9 cellular contexts compared by ENCODE assay signal in the genomic region with DNA sequence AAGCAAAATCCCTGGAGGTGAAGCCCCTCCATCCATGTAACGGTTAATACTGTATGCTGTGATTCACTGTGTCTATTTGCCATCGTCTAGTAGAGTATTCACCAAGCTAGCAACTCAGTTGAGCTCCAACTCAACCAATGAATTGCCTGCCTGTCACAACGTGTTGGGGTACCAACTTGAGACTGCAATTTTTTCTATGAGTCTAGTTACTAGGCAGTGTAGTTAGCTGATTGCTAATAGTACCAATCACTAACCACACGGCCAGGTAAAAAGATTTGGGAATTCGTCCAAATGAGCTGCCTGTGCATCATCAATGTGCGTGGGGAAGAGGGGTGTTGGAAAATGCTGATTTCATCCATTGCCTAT. TPM values are rescaled to one million over a fixed set of nuclear protein-coding genes. Genes with fewer than 3 reads are reported as not detected.
DNase-seq lines count a peak whose midpoint lies in the region; ATAC-seq and TF ChIP-seq lines count a peak whose summit lies in the region.
"Had no signal": no experiment of that assay in that cellular context is flagged by ENCODE, and none has a peak within 500 bp of the region (broad histone marks: within the 10 kb centered on the region; RNA-seq: fewer than 3 reads in every experiment).

No MANE protein-coding gene starts in this region.

- H3K4me1 ChIP-seq in GM23248 (ENCODE audit: insufficient read depth) (peaks cover 6% of the 10 kb centered on the region; the same call in 1 of the 2 replicates), RWPE2 (ENCODE audit: insufficient read depth, poor library complexity, severe bottlenecking) (peaks cover 17% of the 10 kb centered on the region), fibroblast of lung (ENCODE audit: control insufficient read depth, extremely low read depth, insufficient read depth, low read length) (no peaks in the 10 kb centered on the region)

- no peaks in the 10 kb centered on the region for H3K9me2 ChIP-seq in GM23248 (ENCODE audit: insufficient read depth)

- H3K4me3 ChIP-seq in GM23248, result peak overlapping the region; percentile 64
- no peak overlapping the region for H3K4me3 ChIP-seq in RWPE2 (ENCODE audit: severe bottlenecking)
- peak overlapping the region in 2 of 4 experiments; percentile 29 to 50 for H3K4me3 ChIP-seq in fibroblast of lung (replicated peaks in 1 of 4; ENCODE audit: control extremely low read depth in 1 of 4, insufficient read depth in 1 of 4, low read depth in 3 of 4, low read length in 4 of 4)

- in situ Hi-C loops in GM23248 (cut with MboI), result no loop called here

- 34 to 40% methylated on average over 6 of the region's 6 CpGs for WGBS in GM23248 (ENCODE audit: low coverage in 1 of 2, low lambda C conversion rate in 2 of 2, missing lambda C conversion rate in 2 of 2), 2 experiments

- no peaks in the 10 kb centered on the region for H4K20me1 ChIP-seq in GM23248 (ENCODE audit: insufficient read depth)
- H4K20me1 ChIP-seq in fibroblast of lung (ENCODE audit: control insufficient read depth, extremely low read depth, insufficient read depth, low read length), result no peaks in the 10 kb centered on the region

- no peaks in the 10 kb centered on the region for H3K36me3 ChIP-seq in GM23248 (ENCODE audit: low read depth)
- no peaks in the 10 kb centered on the region for H3K36me3 ChIP-seq in RWPE2 (ENCODE audit: low read depth)
- H3K36me3 ChIP-seq in fibroblast of lung (ENCODE audit: control insufficient read depth, insufficient read depth, low read length), result no peaks in the 10 kb centered on the region

- H3K27me3 ChIP-seq in GM23248 (replicated peaks; ENCODE audit: insufficient read depth), result no peaks in the 10 kb centered on the region
- no peaks in the 10 kb centered on the region for H3K27me3 ChIP-seq in RWPE2 (ENCODE audit: insufficient read depth, poor library complexity, severe bottlenecking)
- no peaks in the 10 kb centered on the region for H3K27me3 ChIP-seq in fibroblast of lung (ENCODE audit: control insufficient read depth, insufficient read depth, low read length)

- H3K9ac ChIP-seq in GM23248 (peak overlapping the region; percentile 77), fibroblast of lung (ENCODE audit: insufficient read depth, low read length) (no peak overlapping the region)

- H3K4me2 ChIP-seq in GM23248 (ENCODE audit: unreplicated experiment) (peak overlapping the region; percentile 67), fibroblast of lung (ENCODE audit: extremely low read depth, insufficient read depth, low read length) (peak overlapping the region; percentile 78)

- ATAC-seq in RWPE2 (ENCODE audit: low read depth), result peak; percentile 54
- peak; percentile 43 for ATAC-seq in sciatic nerve
- ATAC-seq in GM18517 (IDR thresholded peaks at IDR 0.05; ENCODE audit: unreplicated experiment), result no peak
- no peak for ATAC-seq in GM19463 (IDR thresholded peaks at IDR 0.05; ENCODE audit: unreplicated experiment)

- 0 out of 2 replicates have a peak, but pooled peaks cover 4% of the 10 kb centered on the region for H3F3A ChIP-seq in GM23248 (ENCODE audit: insufficient read depth)

- H2AFZ ChIP-seq in GM23248 (peak overlapping the region; percentile 85), fibroblast of lung (ENCODE audit: low read length) (peak overlapping the region; percentile 77)

- intact Hi-C loops in sciatic nerve (cut with DNase I), result no loop called here

- TF ChIP-seq CTCF in RWPE2 (IDR thresholded peaks at IDR 0.05; ENCODE audit: poor library complexity, severe bottlenecking) (no peak), fibroblast of lung (conservative IDR thresholded peaks at IDR 0.05 in 1 of 2, IDR thresholded peaks at IDR 0.05 in 1 of 2; ENCODE audit: low read depth in 1 of 2, low read length in 2 of 2) (no peak)

- H3K9me3 ChIP-seq in GM23248 (ENCODE audit: low read depth) (no peaks in the 10 kb centered on the region), RWPE2 (ENCODE audit: severe bottlenecking) (no peaks in the 10 kb centered on the region), fibroblast of lung (ENCODE audit: control insufficient read depth, insufficient read depth, low read depth, low read length) (no peaks in the 10 kb centered on the region)

- DNase-seq in GM23248 (no peak), RWPE2 (ENCODE audit: low spot score) (no peak), fibroblast of lung (ENCODE audit: low read depth in 2 of 2) (no peak), sciatic nerve (ENCODE audit: low spot score) (no peak), SK-N-DZ (ENCODE audit: low spot score) (no peak)
- DNase-seq: NCI-H510A treated with DMSO at 0.1 percent for 48 hours; stimulated activated naive CD4-positive, alpha-beta T cell treated with Interleukin-2 at 50 U/mL for 16 hours had no signal

- no peaks in the 10 kb centered on the region for H3K79me2 ChIP-seq in GM23248 (ENCODE audit: insufficient read depth)
- H3K79me2 ChIP-seq in fibroblast of lung (ENCODE audit: control insufficient read depth, insufficient read depth, low read length), result no peaks in the 10 kb centered on the region

- no peak overlapping the region for H3K27ac ChIP-seq in GM23248
- H3K27ac ChIP-seq in RWPE2 (ENCODE audit: poor library complexity, severe bottlenecking), result no peak overlapping the region
- H3K27ac ChIP-seq in fibroblast of lung (ENCODE audit: insufficient read depth, low read length), result no peak overlapping the region

RNA-seq across cellular contexts. Expression of gene BTG4, which starts 1.0 kb away (rescaled TPM):
- total RNA-seq in GM23248 (2014; rRNA removed; shearing (Covaris generic)), result not detected in 2 replicates
- polyA plus RNA-seq in GM23248 (2016; fragmentation: Nextera tagmentation; extraction: Ambion mirVana), result 0.33 TPM in 1 of 2 replicates, not detected in the other
- total RNA-seq in fibroblast of lung, result under 0.01 and 0.33 TPM in 2 replicates
- polyA plus RNA-seq in fibroblast of lung, result 0.08 and 0.09 TPM in 2 replicates
- not detected in 2 replicates for polyA plus RNA-seq in fibroblast of lung (2012)
- polyA minus RNA-seq in fibroblast of lung (ENCODE audit: low replicate concordance), result not detected in 2 replicates
- not detected for total RNA-seq in sciatic nerve
- polyA plus RNA-seq in SK-N-DZ (2014; cell fraction: cytosol; rRNA removed), result not detected in 2 replicates
- polyA plus RNA-seq in SK-N-DZ (2014; cell fraction: nucleus; rRNA removed), result not detected in 2 replicates

RNA-seq across cellular contexts. Expression of gene HOATZ, which starts 1.4 kb away (rescaled TPM):
- not detected in 2 replicates for total RNA-seq in GM23248 (2014; rRNA removed; shearing (Covaris generic))
- polyA plus RNA-seq in GM23248 (2016; fragmentation: Nextera tagmentation; extraction: Ambion mirVana), result not detected in 2 replicates
- not detected in 2 replicates for total RNA-seq in fibroblast of lung
- polyA plus RNA-seq in fibroblast of lung, result not detected in 2 replicates
- 0.09 and 0.20 TPM in 2 replicates for polyA plus RNA-seq in fibroblast of lung (2012)
- not detected in 2 replicates for polyA minus RNA-seq in fibroblast of lung (ENCODE audit: low replicate concordance)
- not detected for total RNA-seq in sciatic nerve
- polyA plus RNA-seq in SK-N-DZ (2014; cell fraction: cytosol; rRNA removed), result not detected in 2 replicates
- not detected in 2 replicates for polyA plus RNA-seq in SK-N-DZ (2014; cell fraction: nucleus; rRNA removed)

RNA-seq across cellular contexts. Expression of gene LAYN, which starts 27.3 kb away (rescaled TPM):
- 117 and 118 TPM in 2 replicates for total RNA-seq in GM23248 (2014; rRNA removed; shearing (Covaris generic))
- 121 and 127 TPM in 2 replicates for polyA plus RNA-seq in GM23248 (2016; fragmentation: Nextera tagmentation; extraction: Ambion mirVana)
- 55.7 and 117 TPM in 2 replicates for total RNA-seq in fibroblast of lung
- polyA plus RNA-seq in fibroblast of lung, result 94.0 and 140 TPM in 2 replicates
- polyA plus RNA-seq in fibroblast of lung (2012), result 57.5 and 73.8 TPM in 2 replicates
- 47.5 and 86.9 TPM in 2 replicates for polyA minus RNA-seq in fibroblast of lung (ENCODE audit: low replicate concordance)
- 11.0 TPM for total RNA-seq in sciatic nerve
- 42.9 and 44.6 TPM in 2 replicates for polyA plus RNA-seq in SK-N-DZ (2014; cell fraction: cytosol; rRNA removed)
- 23.9 and 26.1 TPM in 2 replicates for polyA plus RNA-seq in SK-N-DZ (2014; cell fraction: nucleus; rRNA removed)

Comparison
In these comparisons a context has a peak if more than half of its experiments do, and no peak if none do; other contexts are left out.
1. ATAC-seq: peak in RWPE2 (single experiment) and sciatic nerve (single experiment); none in GM18517 (single experiment) and GM19463 (single experiment).